Comparison of ENCODE assay signal across 8 cellular contexts in genomic region chr1:61318319-61319125, GRCh38.
DNase-seq lines count a peak whose midpoint lies in the region; ATAC-seq and TF ChIP-seq lines count a peak whose summit lies in the region.

No MANE protein-coding gene starts in this region.

- no peaks in the 10 kb centered on the region for H3K36me3 Mint-ChIP-seq in activated T-helper 17 cell treated with anti-CD3 and anti-CD28 coated beads, Interleukin-2, amount 50 U/mL, for 72 hours (ENCODE audit: low read depth)
- H3K36me3 Mint-ChIP-seq in glutamatergic neuron (ENCODE audit: unreplicated experiment), result no peaks in the 10 kb centered on the region

- no peaks in the 10 kb centered on the region for H4K20me1 ChIP-seq in hepatocyte (ENCODE audit: insufficient read depth, poor library complexity, severe bottlenecking)

- DNase-seq in AG09309 (ENCODE audit: low read depth), result peak; percentile 37
- DNase-seq in hepatocyte (ENCODE audit: low spot score), result peak; percentile 28
- DNase-seq in T-helper 9 cell, result no peak
- no peak for DNase-seq in glutamatergic neuron

- no peaks in the 10 kb centered on the region for H3K79me2 ChIP-seq in hepatocyte

- H3K27me3 ChIP-seq in hepatocyte, result no peaks in the 10 kb centered on the region

- peak overlapping the region; percentile 99 for H3K27ac Mint-ChIP-seq in activated T-helper 17 cell treated with anti-CD3 and anti-CD28 coated beads, Interleukin-2, amount 50 U/mL, for 72 hours
- no peak overlapping the region for H3K27ac Mint-ChIP-seq in glutamatergic neuron (ENCODE audit: unreplicated experiment)

- H3K4me1 Mint-ChIP-seq in activated T-helper 17 cell treated with anti-CD3 and anti-CD28 coated beads, Interleukin-2, amount 50 U/mL, for 72 hours, result peaks cover 9% of the 10 kb centered on the region
- H3K4me1 Mint-ChIP-seq in glutamatergic neuron (ENCODE audit: low read depth, unreplicated experiment), result peaks cover 39% of the 10 kb centered on the region

- TF ChIP-seq CTCF in AG09309 (IDR thresholded peaks at IDR 0.05; ENCODE audit: control insufficient read depth, insufficient read depth, low read depth, low read length, missing control alignments) (no peak), hepatocyte (IDR thresholded peaks at IDR 0.05; ENCODE audit: poor library complexity) (no peak), glutamatergic neuron (IDR thresholded peaks at IDR 0.05; ENCODE audit: partially characterized antibody, unreplicated experiment) (no peak)

- H3K9me3 ChIP-seq in hepatocyte (ENCODE audit: low read depth), result no peaks in the 10 kb centered on the region

- H3K4me1 ChIP-seq in hepatocyte (ENCODE audit: insufficient read depth) (peaks cover 17% of the 10 kb centered on the region), urinary bladder (ENCODE audit: insufficient read depth) (no peaks in the 10 kb centered on the region)

- no peaks in the 10 kb centered on the region for H3K27me3 Mint-ChIP-seq in activated T-helper 17 cell treated with anti-CD3 and anti-CD28 coated beads, Interleukin-2, amount 50 U/mL, for 72 hours
- H3K27me3 Mint-ChIP-seq in glutamatergic neuron (ENCODE audit: unreplicated experiment), result no peaks in the 10 kb centered on the region

- no peak overlapping the region for H3K4me3 ChIP-seq in AG09309 (ENCODE audit: control insufficient read depth, low read depth, low read length)
- H3K4me3 ChIP-seq in hepatocyte, result no peak overlapping the region
- no peak overlapping the region for H3K4me3 ChIP-seq in urinary bladder (ENCODE audit: low read depth, low read length)

- WGBS in hepatocyte (ENCODE audit: low lambda C conversion rate, missing lambda C conversion rate), result 53% methylated on average over 8 of the region's 8 CpGs
- WGBS in urinary bladder, result 22% methylated on average over 8 of the region's 8 CpGs

- H3K9me2 ChIP-seq in hepatocyte (replicated peaks; ENCODE audit: insufficient read depth), result no peaks in the 10 kb centered on the region

- peak overlapping the region; percentile 26 for H3K4me2 ChIP-seq in hepatocyte

- H3K36me3 ChIP-seq in hepatocyte (replicated peaks; ENCODE audit: insufficient read depth, low read depth) (no peaks in the 10 kb centered on the region), urinary bladder (ENCODE audit: insufficient read depth) (no peaks in the 10 kb centered on the region)

- peak overlapping the region; percentile 54 for H3K4me3 Mint-ChIP-seq in activated T-helper 17 cell treated with anti-CD3 and anti-CD28 coated beads, Interleukin-2, amount 50 U/mL, for 72 hours
- H3K4me3 Mint-ChIP-seq in glutamatergic neuron (ENCODE audit: unreplicated experiment), result no peak overlapping the region

- no peaks in the 10 kb centered on the region for H3K9me3 Mint-ChIP-seq in activated T-helper 17 cell treated with anti-CD3 and anti-CD28 coated beads, Interleukin-2, amount 50 U/mL, for 72 hours
- peaks cover 8% of the 10 kb centered on the region for H3K9me3 Mint-ChIP-seq in glutamatergic neuron (ENCODE audit: unreplicated experiment)

- peak; percentile 98 for ATAC-seq in GM19023 (IDR thresholded peaks at IDR 0.05; ENCODE audit: unreplicated experiment)
- ATAC-seq in HG03064 (IDR thresholded peaks at IDR 0.05; ENCODE audit: low read depth, unreplicated experiment), result peak; percentile 98
- ATAC-seq in activated T-helper 17 cell treated with anti-CD3 and anti-CD28 coated beads, Interleukin-2, amount 50 U/mL, for 72 hours (replicated peaks), result peak; percentile 84

- H3K27ac ChIP-seq in hepatocyte (peak overlapping the region; percentile 69), urinary bladder (ENCODE audit: low read depth) (peak overlapping the region; percentile 15)

- no peak overlapping the region for H2AFZ ChIP-seq in hepatocyte

Comparison
In these comparisons a context has a peak if more than half of its experiments do, and no peak if none do; other contexts are left out.
1. DNase-seq: peak in AG09309 (single experiment) and hepatocyte (single experiment); none in T-helper 9 cell (single experiment) and glutamatergic neuron (single experiment).
2. Peak in every context shown above with its lines, with median percentiles within 50 percentile points of each other: ATAC-seq.